In the genomic region with DNA sequence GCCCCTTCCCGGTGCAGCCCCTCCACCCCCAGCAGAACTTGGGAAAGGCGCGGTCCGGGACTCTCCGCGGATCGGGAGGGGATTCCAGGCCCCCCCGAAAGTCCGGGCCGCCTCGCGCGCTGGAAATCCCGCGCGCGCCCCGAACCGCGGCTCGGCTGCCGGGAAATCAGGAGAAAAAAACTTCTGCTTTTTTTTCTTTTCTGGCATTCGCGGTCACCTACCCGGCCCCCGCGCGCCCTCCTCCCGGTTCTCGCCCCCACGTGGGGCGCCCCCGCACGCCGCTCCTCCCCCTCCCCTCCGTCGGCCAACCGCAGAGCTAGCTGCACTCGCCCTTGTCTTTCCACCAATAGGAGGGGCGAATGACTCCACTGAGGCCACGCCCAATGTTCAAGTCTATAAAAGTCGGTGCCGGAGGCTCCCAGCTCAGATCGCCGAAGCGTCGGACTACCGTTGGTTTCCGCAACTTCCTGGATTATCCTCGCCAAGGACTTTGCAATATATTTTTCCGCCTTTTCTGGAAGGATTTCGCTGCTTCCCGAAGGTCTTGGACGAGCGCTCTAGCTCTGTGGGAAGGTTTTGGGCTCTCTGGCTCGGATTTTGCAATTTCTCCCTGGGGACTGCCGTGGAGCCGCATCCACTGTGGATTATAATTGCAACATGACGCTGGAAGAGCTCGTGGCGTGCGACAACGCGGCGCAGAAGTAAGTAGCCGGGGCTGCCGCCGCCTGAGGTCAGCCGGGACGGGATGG, we compare ENCODE assay signal across 8 cellular contexts. TPM values are rescaled to one million over a fixed set of nuclear protein-coding genes. Genes with fewer than 3 reads are reported as not detected.
DNase-seq lines count a peak whose midpoint lies in the region; ATAC-seq, FAIRE-seq and TF ChIP-seq lines count a peak whose summit lies in the region.

A gene with protein sequence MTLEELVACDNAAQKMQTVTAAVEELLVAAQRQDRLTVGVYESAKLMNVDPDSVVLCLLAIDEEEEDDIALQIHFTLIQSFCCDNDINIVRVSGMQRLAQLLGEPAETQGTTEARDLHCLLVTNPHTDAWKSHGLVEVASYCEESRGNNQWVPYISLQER (plus strand): TSS at position 426 of the 749 bp plus-strand sequence. CDS start 232 bp downstream, at position 658.

- H3K4me1 ChIP-seq in KMS-11 (ENCODE audit: low read depth, poor library complexity, severe bottlenecking) (peaks cover 28% of the 10 kb centered on the region), muscle layer of duodenum (ENCODE audit: control insufficient read depth in 1 of 2, insufficient read depth in 2 of 2, low read length in 2 of 2) (peaks cover 4 to 22% of the 10 kb centered on the region in 2 donors)

- peak; percentile 90 for FAIRE-seq in RCC 7860 (lab: Jason Lieb, UNC)

- peak; percentile 39 for ATAC-seq in GM21717 (IDR thresholded peaks at IDR 0.05; ENCODE audit: unreplicated experiment)
- ATAC-seq in esophagus mucosa = peak; percentile 78

- DNase-seq in DMS153 treated with DMSO at 0.1 percent for 48 hours (lab: John Stamatoyannopoulos, UW; ENCODE audit: unreplicated experiment) = peak; percentile 93
- DNase-seq in RCC 7860 (ENCODE audit: low spot score) = peak; percentile 97
- DNase-seq in activated T-cell treated with anti-CD3 and anti-CD28 coated beads, Interleukin-2, amount 50 U/mL, for 48 hours = peak; percentile 99
- peak; percentile 94 for DNase-seq in stimulated activated CD8-positive, alpha-beta memory T cell treated with anti-CD3 and anti-CD28 coated beads, Interleukin-7, amount 100 ng/mL, for 24 hours (ENCODE audit: low read depth)

- H3K9ac ChIP-seq in KMS-11 = peak within 1 kb of the TSS; percentile 72

- H3K9me3 ChIP-seq in muscle layer of duodenum (ENCODE audit: control insufficient read depth in 1 of 2, low read length in 2 of 2) = no peaks in the 10 kb centered on the region

- TF ChIP-seq CTCF in KMS-11 (conservative IDR thresholded peaks at IDR 0.05; ENCODE audit: low read depth, low read length) = no peak

- H3K36me3 ChIP-seq in KMS-11 (ENCODE audit: insufficient read depth) (no peaks in the 10 kb centered on the region), muscle layer of duodenum (ENCODE audit: control insufficient read depth in 1 of 2, insufficient read depth in 2 of 2, low read length in 2 of 2) (peaks cover 0 to 5% of the 10 kb centered on the region in 2 donors)

- H3K4me3 ChIP-seq in KMS-11 (IDR thresholded peaks at IDR 0.05; ENCODE audit: insufficient read depth, low read depth, low read length) (no peak within 1 kb of the TSS), muscle layer of duodenum (ENCODE audit: low read depth in 1 of 2, low read length in 2 of 2) (peak within 1 kb of the TSS; percentile 97 to 100)

- peak within 1 kb of the TSS; percentile 99 for H3K4me2 ChIP-seq in KMS-11

- peaks cover 4% of the 10 kb centered on the region for H4K20me1 ChIP-seq in KMS-11 (ENCODE audit: insufficient read depth)

- peak within 1 kb of the TSS; percentile 77 for H2AFZ ChIP-seq in KMS-11 (ENCODE audit: low read depth)

- H3K27ac ChIP-seq in KMS-11 (peak within 1 kb of the TSS; percentile 45), muscle layer of duodenum (ENCODE audit: low read length) (peak within 1 kb of the TSS; percentile 87)

- H3K27me3 ChIP-seq in KMS-11 (ENCODE audit: insufficient read depth, low read depth) (no peaks in the 10 kb centered on the region), muscle layer of duodenum (ENCODE audit: low read depth, low read length) (no peaks in the 10 kb centered on the region)

- H3K79me2 ChIP-seq in KMS-11 (ENCODE audit: insufficient read depth, low read depth) = peaks cover 31% of the 10 kb centered on the region

RNA-seq across cellular contexts. Expression of the gene that starts here (rescaled TPM):
- 26.3 TPM for total RNA-seq in esophagus mucosa
